28 cellular contexts compared by ENCODE assay signal in genomic region chr12:105729931-105730330, GRCh38.
"Had no signal": no experiment of that assay in that cellular context is flagged by ENCODE, and none has a peak within 500 bp of the region (broad histone marks: within the 10 kb centered on the region; RNA-seq: fewer than 3 reads in every experiment).

No MANE protein-coding gene starts in this region.

- H3K27me3 ChIP-seq: body of pancreas, colonic mucosa, esophagus muscularis mucosa, gastroesophageal sphincter had no signal

- H3K4me1 ChIP-seq: body of pancreas, colonic mucosa, esophagus muscularis mucosa, foreskin keratinocyte, gastroesophageal sphincter had no signal

- DNase-seq: activated B cell treated with CpG ODN at 0.5 μM for 24 hours; activated CD4-positive, alpha-beta T cell treated with anti-CD3 and anti-CD28 coated beads for 48 hours; activated CD4-positive, alpha-beta T cell treated with anti-CD3 and anti-CD28 coated beads, Interleukin-2, amount 50 U/mL, for 1 hour; activated CD4-positive, alpha-beta T cell treated with anti-CD3 and anti-CD28 coated beads, Interleukin-2, amount 50 U/mL, for 48 hours; activated CD8-positive, alpha-beta memory T cell treated with anti-CD3 and anti-CD28 coated beads for 24 hours; activated CD8-positive, alpha-beta T cell treated with anti-CD3 and anti-CD28 coated beads for 36 hours; activated effector memory CD4-positive, alpha-beta T cell treated with Interleukin-2 at 50 U/mL for 16 hours; activated gamma-delta T cell treated with Interleukin-2 at 50 U/mL for 16 hours; activated naive CD4-positive, alpha-beta T cell treated with anti-CD3 and anti-CD28 coated beads, Interleukin-2, amount 50 U/mL, for 16 hours; activated naive CD4-positive, alpha-beta T cell treated with Interleukin-2 at 50 U/mL for 16 hours; activated T-cell treated with anti-CD3 and anti-CD28 coated beads, Interleukin-2, amount 50 U/mL, for 4 hours; amniotic stem cell; anterior cingulate cortex; body of pancreas; caudate nucleus; cerebellar nuclear complex; colonic mucosa; effector memory CD4-positive, alpha-beta T cell; erythroblast; foreskin keratinocyte; T-helper 1 cell; T-helper 17 cell; T1000; WERI-Rb-1 had no signal

- H3K36me3 ChIP-seq: colonic mucosa, esophagus muscularis mucosa, gastroesophageal sphincter, WERI-Rb-1 had no signal

- H3K9me3 ChIP-seq: body of pancreas, colonic mucosa, esophagus muscularis mucosa, gastroesophageal sphincter had no signal

- ATAC-seq: activated CD4-positive, CD25-positive, alpha-beta regulatory T cell treated with anti-CD3 and anti-CD28 coated beads, Interleukin-2, amount 50 U/mL, for 24 hours; activated CD8-positive, alpha-beta T cell treated with anti-CD3 and anti-CD28 coated beads for 36 hours; activated T-cell treated with anti-CD3 and anti-CD28 coated beads, Interleukin-2, amount 50 U/mL, for 4 hours; activated T-helper 17 cell treated with anti-CD3 and anti-CD28 coated beads, Interleukin-2, amount 50 U/mL, for 72 hours; body of pancreas; foreskin keratinocyte; gastroesophageal sphincter; T-helper 17 cell had no signal

- H3K27ac ChIP-seq: body of pancreas, colonic mucosa, esophagus muscularis mucosa, foreskin keratinocyte, gastroesophageal sphincter, WERI-Rb-1 had no signal

- H3K4me3 ChIP-seq: body of pancreas, colonic mucosa, esophagus muscularis mucosa, gastroesophageal sphincter had no signal
